1 cellular context compared by ENCODE assay signal in the genomic region with DNA sequence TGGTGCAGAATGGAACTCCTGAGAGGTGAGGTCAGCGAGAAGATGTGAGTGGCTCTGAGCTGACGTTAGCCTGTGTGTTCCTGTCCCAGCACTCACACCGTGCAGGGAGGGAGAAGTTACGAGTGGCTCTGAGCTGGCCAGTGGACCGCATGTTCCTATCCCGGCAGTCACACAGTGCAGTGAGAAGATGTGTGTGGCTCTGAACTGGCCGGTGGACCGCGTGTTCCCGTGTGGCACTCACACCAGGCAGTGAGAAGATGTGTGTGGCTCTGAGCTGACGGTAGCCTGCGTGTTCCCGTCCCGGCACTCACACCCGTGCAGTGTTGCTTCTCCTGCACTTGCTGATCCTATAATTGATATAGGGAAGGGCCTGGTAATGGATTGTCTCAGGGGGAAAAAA.
TF ChIP-seq lines count a peak whose summit lies in the region.

No MANE protein-coding gene starts in this region.

TF ChIP-seq in GM23338, 12 proteins besides CTCF, POLR2A, EP300 and RAD21:
- TF ChIP-seq, protein P1, sequence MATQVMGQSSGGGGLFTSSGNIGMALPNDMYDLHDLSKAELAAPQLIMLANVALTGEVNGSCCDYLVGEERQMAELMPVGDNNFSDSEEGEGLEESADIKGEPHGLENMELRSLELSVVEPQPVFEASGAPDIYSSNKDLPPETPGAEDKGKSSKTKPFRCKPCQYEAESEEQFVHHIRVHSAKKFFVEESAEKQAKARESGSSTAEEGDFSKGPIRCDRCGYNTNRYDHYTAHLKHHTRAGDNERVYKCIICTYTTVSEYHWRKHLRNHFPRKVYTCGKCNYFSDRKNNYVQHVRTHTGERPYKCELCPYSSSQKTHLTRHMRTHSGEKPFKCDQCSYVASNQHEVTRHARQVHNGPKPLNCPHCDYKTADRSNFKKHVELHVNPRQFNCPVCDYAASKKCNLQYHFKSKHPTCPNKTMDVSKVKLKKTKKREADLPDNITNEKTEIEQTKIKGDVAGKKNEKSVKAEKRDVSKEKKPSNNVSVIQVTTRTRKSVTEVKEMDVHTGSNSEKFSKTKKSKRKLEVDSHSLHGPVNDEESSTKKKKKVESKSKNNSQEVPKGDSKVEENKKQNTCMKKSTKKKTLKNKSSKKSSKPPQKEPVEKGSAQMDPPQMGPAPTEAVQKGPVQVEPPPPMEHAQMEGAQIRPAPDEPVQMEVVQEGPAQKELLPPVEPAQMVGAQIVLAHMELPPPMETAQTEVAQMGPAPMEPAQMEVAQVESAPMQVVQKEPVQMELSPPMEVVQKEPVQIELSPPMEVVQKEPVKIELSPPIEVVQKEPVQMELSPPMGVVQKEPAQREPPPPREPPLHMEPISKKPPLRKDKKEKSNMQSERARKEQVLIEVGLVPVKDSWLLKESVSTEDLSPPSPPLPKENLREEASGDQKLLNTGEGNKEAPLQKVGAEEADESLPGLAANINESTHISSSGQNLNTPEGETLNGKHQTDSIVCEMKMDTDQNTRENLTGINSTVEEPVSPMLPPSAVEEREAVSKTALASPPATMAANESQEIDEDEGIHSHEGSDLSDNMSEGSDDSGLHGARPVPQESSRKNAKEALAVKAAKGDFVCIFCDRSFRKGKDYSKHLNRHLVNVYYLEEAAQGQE (IDR thresholded peaks at IDR 0.05; ENCODE audit: unreplicated experiment) = no peak
- TF ChIP-seq ZNF114 (CRISPR knock-in tag; IDR thresholded peaks at IDR 0.05) (no peak), CREB1 (CRISPR knock-in tag; IDR thresholded peaks at IDR 0.05; ENCODE audit: low read depth) (no peak), POLR2AphosphoS5 (IDR thresholded peaks at IDR 0.05; ENCODE audit: low read depth) (no peak), EZH2phosphoT487 (IDR thresholded peaks at IDR 0.05; ENCODE audit: unreplicated experiment) (no peak), STAT1 (IDR thresholded peaks at IDR 0.05; ENCODE audit: unreplicated experiment) (no peak), EZH2 (IDR thresholded peaks at IDR 0.05; ENCODE audit: low read depth, unreplicated experiment) (no peak), JUNB (IDR thresholded peaks at IDR 0.05; ENCODE audit: unreplicated experiment) (no peak)
- TF ChIP-seq, protein P2, sequence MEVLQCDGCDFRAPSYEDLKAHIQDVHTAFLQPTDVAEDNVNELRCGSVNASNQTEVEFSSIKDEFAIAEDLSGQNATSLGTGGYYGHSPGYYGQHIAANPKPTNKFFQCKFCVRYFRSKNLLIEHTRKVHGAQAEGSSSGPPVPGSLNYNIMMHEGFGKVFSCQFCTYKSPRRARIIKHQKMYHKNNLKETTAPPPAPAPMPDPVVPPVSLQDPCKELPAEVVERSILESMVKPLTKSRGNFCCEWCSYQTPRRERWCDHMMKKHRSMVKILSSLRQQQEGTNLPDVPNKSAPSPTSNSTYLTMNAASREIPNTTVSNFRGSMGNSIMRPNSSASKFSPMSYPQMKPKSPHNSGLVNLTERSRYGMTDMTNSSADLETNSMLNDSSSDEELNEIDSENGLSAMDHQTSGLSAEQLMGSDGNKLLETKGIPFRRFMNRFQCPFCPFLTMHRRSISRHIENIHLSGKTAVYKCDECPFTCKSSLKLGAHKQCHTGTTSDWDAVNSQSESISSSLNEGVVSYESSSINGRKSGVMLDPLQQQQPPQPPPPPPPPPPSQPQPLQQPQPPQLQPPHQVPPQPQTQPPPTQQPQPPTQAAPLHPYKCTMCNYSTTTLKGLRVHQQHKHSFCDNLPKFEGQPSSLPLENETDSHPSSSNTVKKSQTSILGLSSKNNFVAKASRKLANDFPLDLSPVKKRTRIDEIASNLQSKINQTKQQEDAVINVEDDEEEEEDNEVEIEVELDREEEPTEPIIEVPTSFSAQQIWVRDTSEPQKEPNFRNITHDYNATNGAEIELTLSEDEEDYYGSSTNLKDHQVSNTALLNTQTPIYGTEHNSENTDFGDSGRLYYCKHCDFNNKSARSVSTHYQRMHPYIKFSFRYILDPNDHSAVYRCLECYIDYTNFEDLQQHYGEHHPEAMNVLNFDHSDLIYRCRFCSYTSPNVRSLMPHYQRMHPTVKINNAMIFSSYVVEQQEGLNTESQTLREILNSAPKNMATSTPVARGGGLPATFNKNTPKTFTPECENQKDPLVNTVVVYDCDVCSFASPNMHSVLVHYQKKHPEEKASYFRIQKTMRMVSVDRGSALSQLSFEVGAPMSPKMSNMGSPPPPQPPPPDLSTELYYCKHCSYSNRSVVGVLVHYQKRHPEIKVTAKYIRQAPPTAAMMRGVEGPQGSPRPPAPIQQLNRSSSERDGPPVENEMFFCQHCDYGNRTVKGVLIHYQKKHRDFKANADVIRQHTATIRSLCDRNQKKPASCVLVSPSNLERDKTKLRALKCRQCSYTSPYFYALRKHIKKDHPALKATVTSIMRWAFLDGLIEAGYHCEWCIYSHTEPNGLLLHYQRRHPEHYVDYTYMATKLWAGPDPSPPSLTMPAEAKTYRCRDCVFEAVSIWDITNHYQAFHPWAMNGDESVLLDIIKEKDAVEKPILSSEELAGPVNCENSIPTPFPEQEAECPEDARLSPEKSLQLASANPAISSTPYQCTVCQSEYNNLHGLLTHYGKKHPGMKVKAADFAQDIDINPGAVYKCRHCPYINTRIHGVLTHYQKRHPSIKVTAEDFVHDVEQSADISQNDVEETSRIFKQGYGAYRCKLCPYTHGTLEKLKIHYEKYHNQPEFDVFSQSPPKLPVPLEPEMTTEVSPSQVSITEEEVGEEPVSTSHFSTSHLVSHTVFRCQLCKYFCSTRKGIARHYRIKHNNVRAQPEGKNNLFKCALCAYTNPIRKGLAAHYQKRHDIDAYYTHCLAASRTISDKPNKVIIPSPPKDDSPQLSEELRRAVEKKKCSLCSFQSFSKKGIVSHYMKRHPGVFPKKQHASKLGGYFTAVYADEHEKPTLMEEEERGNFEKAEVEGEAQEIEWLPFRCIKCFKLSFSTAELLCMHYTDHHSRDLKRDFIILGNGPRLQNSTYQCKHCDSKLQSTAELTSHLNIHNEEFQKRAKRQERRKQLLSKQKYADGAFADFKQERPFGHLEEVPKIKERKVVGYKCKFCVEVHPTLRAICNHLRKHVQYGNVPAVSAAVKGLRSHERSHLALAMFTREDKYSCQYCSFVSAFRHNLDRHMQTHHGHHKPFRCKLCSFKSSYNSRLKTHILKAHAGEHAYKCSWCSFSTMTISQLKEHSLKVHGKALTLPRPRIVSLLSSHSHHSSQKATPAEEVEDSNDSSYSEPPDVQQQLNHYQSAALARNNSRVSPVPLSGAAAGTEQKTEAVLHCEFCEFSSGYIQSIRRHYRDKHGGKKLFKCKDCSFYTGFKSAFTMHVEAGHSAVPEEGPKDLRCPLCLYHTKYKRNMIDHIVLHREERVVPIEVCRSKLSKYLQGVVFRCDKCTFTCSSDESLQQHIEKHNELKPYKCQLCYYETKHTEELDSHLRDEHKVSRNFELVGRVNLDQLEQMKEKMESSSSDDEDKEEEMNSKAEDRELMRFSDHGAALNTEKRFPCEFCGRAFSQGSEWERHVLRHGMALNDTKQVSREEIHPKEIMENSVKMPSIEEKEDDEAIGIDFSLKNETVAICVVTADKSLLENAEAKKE (CRISPR knock-in tag; IDR thresholded peaks at IDR 0.05) = no peak
TF ChIP-seq in GM23338: peak in this region for 0.
